Comparison of ENCODE assay signal across 1 cellular context in the genomic region with DNA sequence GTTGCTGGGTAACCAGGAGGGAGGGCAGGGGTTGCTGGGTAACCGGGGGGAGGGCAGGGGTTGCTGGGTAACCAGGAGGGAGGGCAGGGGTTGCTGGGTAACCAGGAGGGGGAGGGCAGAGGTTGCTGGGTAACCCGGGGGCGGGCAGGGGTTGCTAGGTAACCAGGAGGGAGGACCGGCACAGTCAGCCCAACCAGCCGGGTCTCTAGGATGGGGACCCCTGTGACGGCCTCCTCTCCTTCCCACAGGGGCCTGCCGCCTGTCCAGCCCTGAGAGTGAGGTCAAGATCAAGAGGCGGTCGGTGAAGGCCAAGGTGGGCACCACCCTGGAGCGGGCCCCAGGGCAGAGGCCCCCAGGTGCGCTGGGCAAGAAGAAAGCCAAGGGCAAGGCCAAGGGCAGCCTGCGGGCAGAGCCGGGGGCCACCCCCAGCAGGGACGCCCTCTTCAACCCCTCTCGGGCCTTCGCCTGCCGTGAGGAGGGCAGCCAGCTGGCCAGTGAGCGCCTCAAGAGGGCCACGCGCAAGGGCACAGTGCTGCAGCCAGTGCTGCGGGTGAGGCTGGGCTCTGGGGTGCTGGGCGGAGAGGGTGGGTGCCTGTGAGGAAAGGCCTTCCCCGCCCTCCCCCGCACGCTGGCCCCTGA.
TF ChIP-seq lines count a peak whose summit lies in the region.

No MANE protein-coding gene starts in this region.

TF ChIP-seq in K562, 482 proteins besides CTCF, POLR2A, EP300 and RAD21 (continued from another document):
- TF ChIP-seq, protein P1, sequence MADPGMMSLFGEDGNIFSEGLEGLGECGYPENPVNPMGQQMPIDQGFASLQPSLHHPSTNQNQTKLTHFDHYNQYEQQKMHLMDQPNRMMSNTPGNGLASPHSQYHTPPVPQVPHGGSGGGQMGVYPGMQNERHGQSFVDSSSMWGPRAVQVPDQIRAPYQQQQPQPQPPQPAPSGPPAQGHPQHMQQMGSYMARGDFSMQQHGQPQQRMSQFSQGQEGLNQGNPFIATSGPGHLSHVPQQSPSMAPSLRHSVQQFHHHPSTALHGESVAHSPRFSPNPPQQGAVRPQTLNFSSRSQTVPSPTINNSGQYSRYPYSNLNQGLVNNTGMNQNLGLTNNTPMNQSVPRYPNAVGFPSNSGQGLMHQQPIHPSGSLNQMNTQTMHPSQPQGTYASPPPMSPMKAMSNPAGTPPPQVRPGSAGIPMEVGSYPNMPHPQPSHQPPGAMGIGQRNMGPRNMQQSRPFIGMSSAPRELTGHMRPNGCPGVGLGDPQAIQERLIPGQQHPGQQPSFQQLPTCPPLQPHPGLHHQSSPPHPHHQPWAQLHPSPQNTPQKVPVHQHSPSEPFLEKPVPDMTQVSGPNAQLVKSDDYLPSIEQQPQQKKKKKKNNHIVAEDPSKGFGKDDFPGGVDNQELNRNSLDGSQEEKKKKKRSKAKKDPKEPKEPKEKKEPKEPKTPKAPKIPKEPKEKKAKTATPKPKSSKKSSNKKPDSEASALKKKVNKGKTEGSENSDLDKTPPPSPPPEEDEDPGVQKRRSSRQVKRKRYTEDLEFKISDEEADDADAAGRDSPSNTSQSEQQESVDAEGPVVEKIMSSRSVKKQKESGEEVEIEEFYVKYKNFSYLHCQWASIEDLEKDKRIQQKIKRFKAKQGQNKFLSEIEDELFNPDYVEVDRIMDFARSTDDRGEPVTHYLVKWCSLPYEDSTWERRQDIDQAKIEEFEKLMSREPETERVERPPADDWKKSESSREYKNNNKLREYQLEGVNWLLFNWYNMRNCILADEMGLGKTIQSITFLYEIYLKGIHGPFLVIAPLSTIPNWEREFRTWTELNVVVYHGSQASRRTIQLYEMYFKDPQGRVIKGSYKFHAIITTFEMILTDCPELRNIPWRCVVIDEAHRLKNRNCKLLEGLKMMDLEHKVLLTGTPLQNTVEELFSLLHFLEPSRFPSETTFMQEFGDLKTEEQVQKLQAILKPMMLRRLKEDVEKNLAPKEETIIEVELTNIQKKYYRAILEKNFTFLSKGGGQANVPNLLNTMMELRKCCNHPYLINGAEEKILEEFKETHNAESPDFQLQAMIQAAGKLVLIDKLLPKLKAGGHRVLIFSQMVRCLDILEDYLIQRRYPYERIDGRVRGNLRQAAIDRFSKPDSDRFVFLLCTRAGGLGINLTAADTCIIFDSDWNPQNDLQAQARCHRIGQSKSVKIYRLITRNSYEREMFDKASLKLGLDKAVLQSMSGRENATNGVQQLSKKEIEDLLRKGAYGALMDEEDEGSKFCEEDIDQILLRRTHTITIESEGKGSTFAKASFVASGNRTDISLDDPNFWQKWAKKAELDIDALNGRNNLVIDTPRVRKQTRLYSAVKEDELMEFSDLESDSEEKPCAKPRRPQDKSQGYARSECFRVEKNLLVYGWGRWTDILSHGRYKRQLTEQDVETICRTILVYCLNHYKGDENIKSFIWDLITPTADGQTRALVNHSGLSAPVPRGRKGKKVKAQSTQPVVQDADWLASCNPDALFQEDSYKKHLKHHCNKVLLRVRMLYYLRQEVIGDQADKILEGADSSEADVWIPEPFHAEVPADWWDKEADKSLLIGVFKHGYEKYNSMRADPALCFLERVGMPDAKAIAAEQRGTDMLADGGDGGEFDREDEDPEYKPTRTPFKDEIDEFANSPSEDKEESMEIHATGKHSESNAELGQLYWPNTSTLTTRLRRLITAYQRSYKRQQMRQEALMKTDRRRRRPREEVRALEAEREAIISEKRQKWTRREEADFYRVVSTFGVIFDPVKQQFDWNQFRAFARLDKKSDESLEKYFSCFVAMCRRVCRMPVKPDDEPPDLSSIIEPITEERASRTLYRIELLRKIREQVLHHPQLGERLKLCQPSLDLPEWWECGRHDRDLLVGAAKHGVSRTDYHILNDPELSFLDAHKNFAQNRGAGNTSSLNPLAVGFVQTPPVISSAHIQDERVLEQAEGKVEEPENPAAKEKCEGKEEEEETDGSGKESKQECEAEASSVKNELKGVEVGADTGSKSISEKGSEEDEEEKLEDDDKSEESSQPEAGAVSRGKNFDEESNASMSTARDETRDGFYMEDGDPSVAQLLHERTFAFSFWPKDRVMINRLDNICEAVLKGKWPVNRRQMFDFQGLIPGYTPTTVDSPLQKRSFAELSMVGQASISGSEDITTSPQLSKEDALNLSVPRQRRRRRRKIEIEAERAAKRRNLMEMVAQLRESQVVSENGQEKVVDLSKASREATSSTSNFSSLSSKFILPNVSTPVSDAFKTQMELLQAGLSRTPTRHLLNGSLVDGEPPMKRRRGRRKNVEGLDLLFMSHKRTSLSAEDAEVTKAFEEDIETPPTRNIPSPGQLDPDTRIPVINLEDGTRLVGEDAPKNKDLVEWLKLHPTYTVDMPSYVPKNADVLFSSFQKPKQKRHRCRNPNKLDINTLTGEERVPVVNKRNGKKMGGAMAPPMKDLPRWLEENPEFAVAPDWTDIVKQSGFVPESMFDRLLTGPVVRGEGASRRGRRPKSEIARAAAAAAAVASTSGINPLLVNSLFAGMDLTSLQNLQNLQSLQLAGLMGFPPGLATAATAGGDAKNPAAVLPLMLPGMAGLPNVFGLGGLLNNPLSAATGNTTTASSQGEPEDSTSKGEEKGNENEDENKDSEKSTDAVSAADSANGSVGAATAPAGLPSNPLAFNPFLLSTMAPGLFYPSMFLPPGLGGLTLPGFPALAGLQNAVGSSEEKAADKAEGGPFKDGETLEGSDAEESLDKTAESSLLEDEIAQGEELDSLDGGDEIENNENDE (IDR thresholded peaks at IDR 0.05; ENCODE audit: low read depth, low read length), result no peak
- TF ChIP-seq HNRNPL (IDR thresholded peaks at IDR 0.05; ENCODE audit: low read depth, low read length), result peak; percentile 72; the same call in 1 of the 2 replicates
- peak; percentile 73; the same call in 1 of the 2 replicates for TF ChIP-seq RFX1 (IDR thresholded peaks at IDR 0.05)
- 0 out of 2 replicates have a peak, but pooled peaks have one; percentile 17 for TF ChIP-seq EGR1 (conservative IDR thresholded peaks at IDR 0.05)
